Comparison of ENCODE assay signal across 1 cellular context in the genomic region with DNA sequence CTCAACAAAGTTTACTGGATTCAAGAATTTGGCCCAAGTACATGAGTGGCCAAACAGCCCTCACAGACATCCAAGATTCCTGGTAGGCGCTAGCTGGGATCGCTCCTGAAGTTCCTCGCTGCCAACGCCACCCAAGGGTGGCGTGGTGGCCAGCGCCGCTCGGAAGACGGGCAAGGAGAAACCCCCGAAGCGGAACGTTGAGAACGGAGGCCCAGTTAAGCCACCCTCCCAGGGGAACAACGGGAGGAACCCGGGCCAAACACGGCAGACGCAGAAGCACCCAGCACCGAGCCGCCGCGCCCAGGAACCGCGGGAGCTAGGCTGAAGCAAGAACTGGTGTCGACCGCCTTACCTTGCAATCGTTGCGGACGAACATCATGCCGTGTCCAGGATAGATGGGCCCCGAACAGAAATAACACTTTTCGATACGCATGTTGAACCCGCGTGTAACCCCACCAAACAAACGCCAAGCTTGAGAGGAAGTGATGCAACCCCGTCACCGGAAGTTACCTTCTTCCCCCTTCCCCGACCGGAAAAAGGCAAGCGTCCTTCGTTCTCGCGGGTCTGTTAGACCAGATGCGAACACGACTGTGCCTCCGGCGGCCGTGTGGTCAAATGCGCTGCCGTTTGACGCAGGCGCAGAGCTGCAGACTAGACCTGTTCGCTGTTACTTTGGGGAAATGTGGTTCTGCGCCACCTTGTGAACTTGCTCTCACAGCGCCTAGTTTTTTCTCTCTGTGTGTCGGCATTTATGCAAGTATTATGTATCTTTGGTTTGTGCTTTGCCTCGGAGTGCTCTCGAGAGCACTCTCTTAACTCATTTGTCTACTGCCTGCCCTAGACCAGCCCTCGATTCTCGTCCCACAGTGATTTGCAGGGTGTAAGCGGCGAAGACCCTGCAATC.
TF ChIP-seq lines count a peak whose summit lies in the region.

A gene (minus strand): TSS at position 484 of the 904 bp plus-strand sequence. CDS start 51 bp downstream, at position 433.

TF ChIP-seq in K562, 482 proteins besides CTCF, POLR2A, EP300 and RAD21 (continued from another document and continues in another):
- TF ChIP-seq, protein P1, sequence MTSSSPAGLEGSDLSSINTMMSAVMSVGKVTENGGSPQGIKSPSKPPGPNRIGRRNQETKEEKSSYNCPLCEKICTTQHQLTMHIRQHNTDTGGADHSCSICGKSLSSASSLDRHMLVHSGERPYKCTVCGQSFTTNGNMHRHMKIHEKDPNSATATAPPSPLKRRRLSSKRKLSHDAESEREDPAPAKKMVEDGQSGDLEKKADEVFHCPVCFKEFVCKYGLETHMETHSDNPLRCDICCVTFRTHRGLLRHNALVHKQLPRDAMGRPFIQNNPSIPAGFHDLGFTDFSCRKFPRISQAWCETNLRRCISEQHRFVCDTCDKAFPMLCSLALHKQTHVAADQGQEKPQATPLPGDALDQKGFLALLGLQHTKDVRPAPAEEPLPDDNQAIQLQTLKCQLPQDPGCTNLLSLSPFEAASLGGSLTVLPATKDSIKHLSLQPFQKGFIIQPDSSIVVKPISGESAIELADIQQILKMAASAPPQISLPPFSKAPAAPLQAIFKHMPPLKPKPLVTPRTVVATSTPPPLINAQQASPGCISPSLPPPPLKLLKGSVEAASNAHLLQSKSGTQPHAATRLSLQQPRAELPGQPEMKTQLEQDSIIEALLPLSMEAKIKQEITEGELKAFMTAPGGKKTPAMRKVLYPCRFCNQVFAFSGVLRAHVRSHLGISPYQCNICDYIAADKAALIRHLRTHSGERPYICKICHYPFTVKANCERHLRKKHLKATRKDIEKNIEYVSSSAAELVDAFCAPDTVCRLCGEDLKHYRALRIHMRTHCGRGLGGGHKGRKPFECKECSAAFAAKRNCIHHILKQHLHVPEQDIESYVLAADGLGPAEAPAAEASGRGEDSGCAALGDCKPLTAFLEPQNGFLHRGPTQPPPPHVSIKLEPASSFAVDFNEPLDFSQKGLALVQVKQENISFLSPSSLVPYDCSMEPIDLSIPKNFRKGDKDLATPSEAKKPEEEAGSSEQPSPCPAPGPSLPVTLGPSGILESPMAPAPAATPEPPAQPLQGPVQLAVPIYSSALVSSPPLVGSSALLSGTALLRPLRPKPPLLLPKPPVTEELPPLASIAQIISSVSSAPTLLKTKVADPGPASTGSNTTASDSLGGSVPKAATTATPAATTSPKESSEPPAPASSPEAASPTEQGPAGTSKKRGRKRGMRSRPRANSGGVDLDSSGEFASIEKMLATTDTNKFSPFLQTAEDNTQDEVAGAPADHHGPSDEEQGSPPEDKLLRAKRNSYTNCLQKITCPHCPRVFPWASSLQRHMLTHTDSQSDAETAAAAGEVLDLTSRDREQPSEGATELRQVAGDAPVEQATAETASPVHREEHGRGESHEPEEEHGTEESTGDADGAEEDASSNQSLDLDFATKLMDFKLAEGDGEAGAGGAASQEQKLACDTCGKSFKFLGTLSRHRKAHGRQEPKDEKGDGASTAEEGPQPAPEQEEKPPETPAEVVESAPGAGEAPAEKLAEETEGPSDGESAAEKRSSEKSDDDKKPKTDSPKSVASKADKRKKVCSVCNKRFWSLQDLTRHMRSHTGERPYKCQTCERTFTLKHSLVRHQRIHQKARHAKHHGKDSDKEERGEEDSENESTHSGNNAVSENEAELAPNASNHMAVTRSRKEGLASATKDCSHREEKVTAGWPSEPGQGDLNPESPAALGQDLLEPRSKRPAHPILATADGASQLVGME (CRISPR knock-in tag; IDR thresholded peaks at IDR 0.05), result no peak
- TF ChIP-seq ZEB2 (IDR thresholded peaks at IDR 0.05), result no peak
- no peak for TF ChIP-seq CBFB (CRISPR knock-in tag; IDR thresholded peaks at IDR 0.05)
- TF ChIP-seq, protein P2, sequence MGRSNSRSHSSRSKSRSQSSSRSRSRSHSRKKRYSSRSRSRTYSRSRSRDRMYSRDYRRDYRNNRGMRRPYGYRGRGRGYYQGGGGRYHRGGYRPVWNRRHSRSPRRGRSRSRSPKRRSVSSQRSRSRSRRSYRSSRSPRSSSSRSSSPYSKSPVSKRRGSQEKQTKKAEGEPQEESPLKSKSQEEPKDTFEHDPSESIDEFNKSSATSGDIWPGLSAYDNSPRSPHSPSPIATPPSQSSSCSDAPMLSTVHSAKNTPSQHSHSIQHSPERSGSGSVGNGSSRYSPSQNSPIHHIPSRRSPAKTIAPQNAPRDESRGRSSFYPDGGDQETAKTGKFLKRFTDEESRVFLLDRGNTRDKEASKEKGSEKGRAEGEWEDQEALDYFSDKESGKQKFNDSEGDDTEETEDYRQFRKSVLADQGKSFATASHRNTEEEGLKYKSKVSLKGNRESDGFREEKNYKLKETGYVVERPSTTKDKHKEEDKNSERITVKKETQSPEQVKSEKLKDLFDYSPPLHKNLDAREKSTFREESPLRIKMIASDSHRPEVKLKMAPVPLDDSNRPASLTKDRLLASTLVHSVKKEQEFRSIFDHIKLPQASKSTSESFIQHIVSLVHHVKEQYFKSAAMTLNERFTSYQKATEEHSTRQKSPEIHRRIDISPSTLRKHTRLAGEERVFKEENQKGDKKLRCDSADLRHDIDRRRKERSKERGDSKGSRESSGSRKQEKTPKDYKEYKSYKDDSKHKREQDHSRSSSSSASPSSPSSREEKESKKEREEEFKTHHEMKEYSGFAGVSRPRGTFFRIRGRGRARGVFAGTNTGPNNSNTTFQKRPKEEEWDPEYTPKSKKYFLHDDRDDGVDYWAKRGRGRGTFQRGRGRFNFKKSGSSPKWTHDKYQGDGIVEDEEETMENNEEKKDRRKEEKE (IDR thresholded peaks at IDR 0.05; ENCODE audit: borderline replicate concordance in 1 of 2, control insufficient read depth in 1 of 2, low read depth in 2 of 2, low read length in 1 of 2), result peak in 1 of 2 experiments; percentile 75; a peak in 2 of 4 replicates
- no peak for TF ChIP-seq NFYB (IDR thresholded peaks at IDR 0.05; ENCODE audit: extremely low read depth, insufficient read length)
- TF ChIP-seq, protein P3, sequence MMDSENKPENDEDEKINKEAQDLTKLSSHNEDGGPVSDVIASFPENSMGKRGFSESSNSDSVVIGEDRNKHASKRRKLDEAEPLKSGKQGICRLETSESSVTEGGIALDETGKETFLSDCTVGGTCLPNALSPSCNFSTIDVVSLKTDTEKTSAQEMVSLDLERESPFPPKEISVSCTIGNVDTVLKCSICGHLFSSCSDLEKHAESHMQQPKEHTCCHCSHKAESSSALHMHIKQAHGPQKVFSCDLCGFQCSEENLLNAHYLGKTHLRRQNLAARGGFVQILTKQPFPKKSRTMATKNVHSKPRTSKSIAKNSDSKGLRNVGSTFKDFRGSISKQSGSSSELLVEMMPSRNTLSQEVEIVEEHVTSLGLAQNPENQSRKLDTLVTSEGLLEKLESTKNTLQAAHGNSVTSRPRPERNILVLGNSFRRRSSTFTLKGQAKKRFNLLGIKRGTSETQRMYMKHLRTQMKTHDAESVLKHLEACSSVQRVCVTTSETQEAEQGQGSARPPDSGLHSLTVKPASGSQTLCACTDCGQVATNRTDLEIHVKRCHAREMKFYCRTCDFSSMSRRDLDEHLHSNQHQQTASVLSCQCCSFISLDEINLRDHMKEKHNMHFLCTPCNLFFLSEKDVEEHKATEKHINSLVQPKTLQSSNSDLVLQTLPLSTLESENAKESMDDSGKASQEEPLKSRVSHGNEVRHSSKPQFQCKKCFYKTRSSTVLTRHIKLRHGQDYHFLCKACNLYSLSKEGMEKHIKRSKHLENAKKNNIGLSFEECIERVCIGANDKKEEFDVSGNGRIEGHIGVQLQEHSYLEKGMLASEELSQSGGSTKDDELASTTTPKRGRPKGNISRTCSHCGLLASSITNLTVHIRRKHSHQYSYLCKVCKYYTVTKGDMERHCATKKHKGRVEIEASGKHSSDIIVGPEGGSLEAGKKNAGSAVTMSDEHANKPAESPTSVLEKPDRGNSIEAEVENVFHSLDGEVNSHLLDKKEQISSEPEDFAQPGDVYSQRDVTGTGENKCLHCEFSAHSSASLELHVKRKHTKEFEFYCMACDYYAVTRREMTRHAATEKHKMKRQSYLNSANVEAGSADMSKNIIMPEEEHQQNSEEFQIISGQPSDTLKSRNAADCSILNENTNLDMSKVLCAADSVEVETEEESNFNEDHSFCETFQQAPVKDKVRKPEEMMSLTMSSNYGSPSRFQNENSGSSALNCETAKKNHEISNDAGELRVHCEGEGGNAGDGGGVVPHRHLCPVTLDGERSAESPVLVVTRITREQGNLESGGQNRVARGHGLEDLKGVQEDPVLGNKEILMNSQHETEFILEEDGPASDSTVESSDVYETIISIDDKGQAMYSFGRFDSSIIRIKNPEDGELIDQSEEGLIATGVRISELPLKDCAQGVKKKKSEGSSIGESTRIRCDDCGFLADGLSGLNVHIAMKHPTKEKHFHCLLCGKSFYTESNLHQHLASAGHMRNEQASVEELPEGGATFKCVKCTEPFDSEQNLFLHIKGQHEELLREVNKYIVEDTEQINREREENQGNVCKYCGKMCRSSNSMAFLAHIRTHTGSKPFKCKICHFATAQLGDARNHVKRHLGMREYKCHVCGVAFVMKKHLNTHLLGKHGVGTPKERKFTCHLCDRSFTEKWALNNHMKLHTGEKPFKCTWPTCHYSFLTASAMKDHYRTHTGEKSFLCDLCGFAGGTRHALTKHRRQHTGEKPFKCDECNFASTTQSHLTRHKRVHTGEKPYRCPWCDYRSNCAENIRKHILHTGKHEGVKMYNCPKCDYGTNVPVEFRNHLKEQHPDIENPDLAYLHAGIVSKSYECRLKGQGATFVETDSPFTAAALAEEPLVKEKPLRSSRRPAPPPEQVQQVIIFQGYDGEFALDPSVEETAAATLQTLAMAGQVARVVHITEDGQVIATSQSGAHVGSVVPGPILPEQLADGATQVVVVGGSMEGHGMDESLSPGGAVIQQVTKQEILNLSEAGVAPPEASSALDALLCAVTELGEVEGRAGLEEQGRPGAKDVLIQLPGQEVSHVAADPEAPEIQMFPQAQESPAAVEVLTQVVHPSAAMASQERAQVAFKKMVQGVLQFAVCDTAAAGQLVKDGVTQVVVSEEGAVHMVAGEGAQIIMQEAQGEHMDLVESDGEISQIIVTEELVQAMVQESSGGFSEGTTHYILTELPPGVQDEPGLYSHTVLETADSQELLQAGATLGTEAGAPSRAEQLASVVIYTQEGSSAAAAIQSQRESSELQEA (IDR thresholded peaks at IDR 0.05; ENCODE audit: low read depth), result no peak
- TF ChIP-seq, protein P4, sequence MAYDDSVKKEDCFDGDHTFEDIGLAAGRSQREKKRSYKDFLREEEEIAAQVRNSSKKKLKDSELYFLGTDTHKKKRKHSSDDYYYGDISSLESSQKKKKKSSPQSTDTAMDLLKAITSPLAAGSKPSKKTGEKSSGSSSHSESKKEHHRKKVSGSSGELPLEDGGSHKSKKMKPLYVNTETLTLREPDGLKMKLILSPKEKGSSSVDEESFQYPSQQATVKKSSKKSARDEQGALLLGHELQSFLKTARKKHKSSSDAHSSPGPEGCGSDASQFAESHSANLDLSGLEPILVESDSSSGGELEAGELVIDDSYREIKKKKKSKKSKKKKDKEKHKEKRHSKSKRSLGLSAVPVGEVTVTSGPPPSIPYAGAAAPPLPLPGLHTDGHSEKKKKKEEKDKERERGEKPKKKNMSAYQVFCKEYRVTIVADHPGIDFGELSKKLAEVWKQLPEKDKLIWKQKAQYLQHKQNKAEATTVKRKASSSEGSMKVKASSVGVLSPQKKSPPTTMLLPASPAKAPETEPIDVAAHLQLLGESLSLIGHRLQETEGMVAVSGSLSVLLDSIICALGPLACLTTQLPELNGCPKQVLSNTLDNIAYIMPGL (CRISPR knock-in tag; IDR thresholded peaks at IDR 0.05), result 0 out of 2 replicates have a peak, but pooled peaks have one; percentile 71
- TF ChIP-seq, protein P5, sequence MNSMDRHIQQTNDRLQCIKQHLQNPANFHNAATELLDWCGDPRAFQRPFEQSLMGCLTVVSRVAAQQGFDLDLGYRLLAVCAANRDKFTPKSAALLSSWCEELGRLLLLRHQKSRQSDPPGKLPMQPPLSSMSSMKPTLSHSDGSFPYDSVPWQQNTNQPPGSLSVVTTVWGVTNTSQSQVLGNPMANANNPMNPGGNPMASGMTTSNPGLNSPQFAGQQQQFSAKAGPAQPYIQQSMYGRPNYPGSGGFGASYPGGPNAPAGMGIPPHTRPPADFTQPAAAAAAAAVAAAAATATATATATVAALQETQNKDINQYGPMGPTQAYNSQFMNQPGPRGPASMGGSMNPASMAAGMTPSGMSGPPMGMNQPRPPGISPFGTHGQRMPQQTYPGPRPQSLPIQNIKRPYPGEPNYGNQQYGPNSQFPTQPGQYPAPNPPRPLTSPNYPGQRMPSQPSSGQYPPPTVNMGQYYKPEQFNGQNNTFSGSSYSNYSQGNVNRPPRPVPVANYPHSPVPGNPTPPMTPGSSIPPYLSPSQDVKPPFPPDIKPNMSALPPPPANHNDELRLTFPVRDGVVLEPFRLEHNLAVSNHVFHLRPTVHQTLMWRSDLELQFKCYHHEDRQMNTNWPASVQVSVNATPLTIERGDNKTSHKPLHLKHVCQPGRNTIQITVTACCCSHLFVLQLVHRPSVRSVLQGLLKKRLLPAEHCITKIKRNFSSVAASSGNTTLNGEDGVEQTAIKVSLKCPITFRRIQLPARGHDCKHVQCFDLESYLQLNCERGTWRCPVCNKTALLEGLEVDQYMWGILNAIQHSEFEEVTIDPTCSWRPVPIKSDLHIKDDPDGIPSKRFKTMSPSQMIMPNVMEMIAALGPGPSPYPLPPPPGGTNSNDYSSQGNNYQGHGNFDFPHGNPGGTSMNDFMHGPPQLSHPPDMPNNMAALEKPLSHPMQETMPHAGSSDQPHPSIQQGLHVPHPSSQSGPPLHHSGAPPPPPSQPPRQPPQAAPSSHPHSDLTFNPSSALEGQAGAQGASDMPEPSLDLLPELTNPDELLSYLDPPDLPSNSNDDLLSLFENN (IDR thresholded peaks at IDR 0.05; ENCODE audit: low read depth in 2 of 2, low read length in 2 of 2), result no peak
- TF ChIP-seq KLF13 (tag; IDR thresholded peaks at IDR 0.05; ENCODE audit: borderline replicate concordance, low read depth), result no peak
- TF ChIP-seq BRD4 (IDR thresholded peaks at IDR 0.05), result peak; percentile 79; the same call in 1 of the 2 replicates
- TF ChIP-seq NRF1 (conservative IDR thresholded peaks at IDR 0.05 in 1 of 2, IDR thresholded peaks at IDR 0.05 in 1 of 2), result peak; percentile 97 to 98
- no peak for TF ChIP-seq TAL1 (IDR thresholded peaks at IDR 0.05)
- TF ChIP-seq, protein P6, sequence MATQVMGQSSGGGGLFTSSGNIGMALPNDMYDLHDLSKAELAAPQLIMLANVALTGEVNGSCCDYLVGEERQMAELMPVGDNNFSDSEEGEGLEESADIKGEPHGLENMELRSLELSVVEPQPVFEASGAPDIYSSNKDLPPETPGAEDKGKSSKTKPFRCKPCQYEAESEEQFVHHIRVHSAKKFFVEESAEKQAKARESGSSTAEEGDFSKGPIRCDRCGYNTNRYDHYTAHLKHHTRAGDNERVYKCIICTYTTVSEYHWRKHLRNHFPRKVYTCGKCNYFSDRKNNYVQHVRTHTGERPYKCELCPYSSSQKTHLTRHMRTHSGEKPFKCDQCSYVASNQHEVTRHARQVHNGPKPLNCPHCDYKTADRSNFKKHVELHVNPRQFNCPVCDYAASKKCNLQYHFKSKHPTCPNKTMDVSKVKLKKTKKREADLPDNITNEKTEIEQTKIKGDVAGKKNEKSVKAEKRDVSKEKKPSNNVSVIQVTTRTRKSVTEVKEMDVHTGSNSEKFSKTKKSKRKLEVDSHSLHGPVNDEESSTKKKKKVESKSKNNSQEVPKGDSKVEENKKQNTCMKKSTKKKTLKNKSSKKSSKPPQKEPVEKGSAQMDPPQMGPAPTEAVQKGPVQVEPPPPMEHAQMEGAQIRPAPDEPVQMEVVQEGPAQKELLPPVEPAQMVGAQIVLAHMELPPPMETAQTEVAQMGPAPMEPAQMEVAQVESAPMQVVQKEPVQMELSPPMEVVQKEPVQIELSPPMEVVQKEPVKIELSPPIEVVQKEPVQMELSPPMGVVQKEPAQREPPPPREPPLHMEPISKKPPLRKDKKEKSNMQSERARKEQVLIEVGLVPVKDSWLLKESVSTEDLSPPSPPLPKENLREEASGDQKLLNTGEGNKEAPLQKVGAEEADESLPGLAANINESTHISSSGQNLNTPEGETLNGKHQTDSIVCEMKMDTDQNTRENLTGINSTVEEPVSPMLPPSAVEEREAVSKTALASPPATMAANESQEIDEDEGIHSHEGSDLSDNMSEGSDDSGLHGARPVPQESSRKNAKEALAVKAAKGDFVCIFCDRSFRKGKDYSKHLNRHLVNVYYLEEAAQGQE (CRISPR knock-in tag; IDR thresholded peaks at IDR 0.05; ENCODE audit: low read depth), result peak; percentile 52; the same call in 1 of the 2 replicates
- TF ChIP-seq FOXK1 (CRISPR knock-in tag; IDR thresholded peaks at IDR 0.05; ENCODE audit: borderline replicate concordance), result no peak; the same call in 1 of the 2 replicates
- TF ChIP-seq NFIX (CRISPR knock-in tag; IDR thresholded peaks at IDR 0.05; ENCODE audit: low read depth), result no peak
- TF ChIP-seq PCBP2 (IDR thresholded peaks at IDR 0.05; ENCODE audit: low read depth, low read length, poor library complexity, severe bottlenecking), result no peak
